In the genomic region with DNA sequence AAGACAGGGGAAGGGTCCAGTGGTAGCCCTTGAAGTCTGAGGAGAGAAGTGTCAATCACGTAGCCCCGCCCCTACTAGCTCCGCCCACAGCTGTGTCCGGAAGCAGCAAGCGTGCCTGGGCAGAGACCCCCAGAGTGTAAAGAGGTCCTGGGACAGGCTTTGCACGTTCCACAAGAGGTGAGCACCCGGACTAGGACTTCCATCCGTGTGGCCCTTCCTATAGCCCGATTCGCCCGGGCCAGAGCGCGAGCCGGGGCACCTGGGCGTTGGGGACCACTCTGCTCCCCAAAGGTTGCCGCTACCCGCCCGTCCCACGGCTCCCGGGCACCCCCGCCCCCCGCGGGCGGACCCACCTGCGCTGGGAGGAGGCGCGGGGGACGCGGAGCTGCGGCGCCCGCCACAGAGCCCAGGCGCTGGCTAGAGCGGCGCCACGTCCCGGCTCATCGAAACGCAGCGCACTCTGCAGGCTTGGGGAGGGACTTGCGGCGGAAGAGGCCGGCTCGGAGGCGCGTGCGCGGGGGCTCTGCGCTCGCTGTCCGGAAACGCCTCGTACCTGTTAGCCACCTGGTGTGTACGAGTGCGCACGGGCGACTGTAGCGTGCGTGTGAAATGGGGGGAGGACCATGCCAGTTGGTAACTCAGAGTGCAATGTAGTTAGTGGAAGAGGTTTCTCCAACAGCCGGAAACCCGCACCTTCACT, we compare ENCODE assay signal across 7 cellular contexts. TPM values are rescaled to one million over a fixed set of nuclear protein-coding genes. Genes with fewer than 3 reads are reported as not detected.
DNase-seq lines count a peak whose midpoint lies in the region; ATAC-seq and TF ChIP-seq lines count a peak whose summit lies in the region.

A gene with protein sequence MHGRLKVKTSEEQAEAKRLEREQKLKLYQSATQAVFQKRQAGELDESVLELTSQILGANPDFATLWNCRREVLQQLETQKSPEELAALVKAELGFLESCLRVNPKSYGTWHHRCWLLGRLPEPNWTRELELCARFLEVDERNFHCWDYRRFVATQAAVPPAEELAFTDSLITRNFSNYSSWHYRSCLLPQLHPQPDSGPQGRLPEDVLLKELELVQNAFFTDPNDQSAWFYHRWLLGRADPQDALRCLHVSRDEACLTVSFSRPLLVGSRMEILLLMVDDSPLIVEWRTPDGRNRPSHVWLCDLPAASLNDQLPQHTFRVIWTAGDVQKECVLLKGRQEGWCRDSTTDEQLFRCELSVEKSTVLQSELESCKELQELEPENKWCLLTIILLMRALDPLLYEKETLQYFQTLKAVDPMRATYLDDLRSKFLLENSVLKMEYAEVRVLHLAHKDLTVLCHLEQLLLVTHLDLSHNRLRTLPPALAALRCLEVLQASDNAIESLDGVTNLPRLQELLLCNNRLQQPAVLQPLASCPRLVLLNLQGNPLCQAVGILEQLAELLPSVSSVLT (minus strand): TSS at position 464 of the 700 bp plus-strand sequence. CDS start 482 bp downstream, outside the sequence.

- peak; percentile 66 to 80 (median 72) for TF ChIP-seq CTCF in ascending aorta (IDR thresholded peaks at IDR 0.05)
- peak; percentile 78 for TF ChIP-seq CTCF in hepatocyte (IDR thresholded peaks at IDR 0.05; ENCODE audit: poor library complexity)

- ATAC-seq in GM18499 (IDR thresholded peaks at IDR 0.05; ENCODE audit: insufficient read depth, unreplicated experiment) (peak; percentile 47), HG02938 (IDR thresholded peaks at IDR 0.05; ENCODE audit: unreplicated experiment) (peak; percentile 78)

- H3K27ac ChIP-seq in ascending aorta = peak within 1 kb of the TSS; percentile 92 to 96
- peak within 1 kb of the TSS; percentile 98 for H3K27ac ChIP-seq in hepatocyte

- H3K4me3 ChIP-seq in ascending aorta (peak within 1 kb of the TSS; percentile 74 to 91), hepatocyte (peak within 1 kb of the TSS; percentile 93)

- peak within 1 kb of the TSS; percentile 89 for H2AFZ ChIP-seq in hepatocyte

- H3K9me3 ChIP-seq in ascending aorta (no peaks in the 10 kb centered on the region), hepatocyte (ENCODE audit: low read depth) (no peaks in the 10 kb centered on the region)

- H3K4me2 ChIP-seq in hepatocyte = peak within 1 kb of the TSS; percentile 77

- H3K4me1 ChIP-seq in ascending aorta (peaks cover 0 to 8% of the 10 kb centered on the region in 2 donors), hepatocyte (ENCODE audit: insufficient read depth) (peaks cover 6% of the 10 kb centered on the region)

- H3K79me2 ChIP-seq in hepatocyte = peaks cover 13% of the 10 kb centered on the region

- DNase-seq in NCI-H1694 treated with DMSO at 0.1 percent for 48 hours (lab: John Stamatoyannopoulos, UW) (peak; percentile 83), ascending aorta (ENCODE audit: low spot score in 2 of 2) (peak; percentile 50 to 89), hepatocyte (ENCODE audit: low spot score) (peak; percentile 96), retina (peak; percentile 96)

- under 1% methylated on average over 52 of the region's 61 CpGs for WGBS in hepatocyte (ENCODE audit: low lambda C conversion rate, missing lambda C conversion rate)

- H4K20me1 ChIP-seq in hepatocyte (ENCODE audit: insufficient read depth, poor library complexity, severe bottlenecking) = no peaks in the 10 kb centered on the region

- intact Hi-C loops in T-helper 2 cell treated with Interferon-gamma antibody and Interleukin-4, amounts not matched to agents 100 ng/mL and 5 ng/mL, for 36 hours (cut with micrococcal nuclease) = loop anchor here (1.0 kb wide), 8 partner anchors 28 to 171 kb away; partner anchors contain the start of genes DHRS1, GMPR2, MDP1 and NEDD8
- intact Hi-C loops in ascending aorta (cut with DNase I) = loop anchor here (1.0 to 5.0 kb wide), 3 partner anchors 28 to 39 kb away; partner anchors contain the start of genes DHRS1, GMPR2, NEDD8 and NOP9

- H3K9me2 ChIP-seq in hepatocyte (replicated peaks; ENCODE audit: insufficient read depth) = no peaks in the 10 kb centered on the region

- H3K36me3 ChIP-seq in ascending aorta (peaks cover 4 to 26% of the 10 kb centered on the region in 2 donors), hepatocyte (replicated peaks; ENCODE audit: insufficient read depth, low read depth) (no peaks in the 10 kb centered on the region)

- no peaks in the 10 kb centered on the region for H3K27me3 ChIP-seq in ascending aorta
- H3K27me3 ChIP-seq in hepatocyte = no peaks in the 10 kb centered on the region

RNA-seq across cellular contexts. Expression of the gene that starts here (rescaled TPM):
- total RNA-seq in T-helper 2 cell treated with Interferon-gamma antibody and Interleukin-4, amounts not matched to agents 100 ng/mL and 5 ng/mL, for 36 hours = 45.9 and 54.4 TPM in 2 replicates
- total RNA-seq in ascending aorta (54.9 TPM), hepatocyte (13.0 and 18.2 TPM in 2 replicates)
- 36.0 and 52.1 TPM in 2 replicates for polyA plus RNA-seq in hepatocyte

Comparison
In these comparisons a context has a peak if more than half of its experiments do, and no peak if none do; other contexts are left out.
1. Peak in every context shown above with its lines: DNase-seq, ATAC-seq, H3K4me3 ChIP-seq and H3K27ac ChIP-seq.